ENCODE assay signal across 19 cellular contexts in genomic region chr4:37475087-37475486, GRCh38.
DNase-seq lines count a peak whose midpoint lies in the region; ATAC-seq and TF ChIP-seq lines count a peak whose summit lies in the region.
"Had no signal": no experiment of that assay in that cellular context is flagged by ENCODE, and none has a peak within 500 bp of the region (broad histone marks: within the 10 kb centered on the region; RNA-seq: fewer than 3 reads in every experiment).

No MANE protein-coding gene starts in this region.

- 41% methylated on average over 1 of the region's 1 CpG for WGBS in urinary bladder

- H3K27ac Mint-ChIP-seq in Calu3 (ENCODE audit: unreplicated experiment) = peak overlapping the region; percentile 89
- H3K27ac Mint-ChIP-seq in activated naive CD4-positive, alpha-beta T cell treated with anti-CD3 and anti-CD28 coated beads, Interleukin-2, amount 50 U/mL, for 72 hours = no peak overlapping the region
- H3K27ac Mint-ChIP-seq: CD4-positive, alpha-beta memory T cell had no signal

- H3K36me3 Mint-ChIP-seq in Calu3 (ENCODE audit: insufficient read depth, unreplicated experiment) = peaks cover 33% of the 10 kb centered on the region
- H3K36me3 Mint-ChIP-seq in activated naive CD4-positive, alpha-beta T cell treated with anti-CD3 and anti-CD28 coated beads, Interleukin-2, amount 50 U/mL, for 72 hours = no peaks in the 10 kb centered on the region
- H3K36me3 Mint-ChIP-seq: CD4-positive, alpha-beta memory T cell had no signal

- intact Hi-C loops in Calu3 (cut with micrococcal nuclease; ENCODE audit: unreplicated experiment) = no loop called here

- BruUV-seq in Calu3 (replicated peaks; lab: Mats Ljungman, UMichigan) = no TSS peak

- DNase-seq in Calu3 = peak; percentile 28
- DNase-seq in NCI-H1048 (lab: John Stamatoyannopoulos, UW) = peak; percentile 46
- DNase-seq in foreskin melanocyte = peak; percentile 12
- no peak for DNase-seq in Ammon's horn (ENCODE audit: low spot score)
- DNase-seq in NCI-H2227 treated with DMSO at 0.1 percent for 48 hours (lab: John Stamatoyannopoulos, UW) = no peak
- no peak for DNase-seq in activated naive CD4-positive, alpha-beta T cell treated with anti-CD3 and anti-CD28 coated beads, Interleukin-2, amount 50 U/mL, for 72 hours (ENCODE audit: low spot score in 2 of 2)
- DNase-seq: CD4-positive, alpha-beta memory T cell; GF-D8; Karpas-422; NCI-H1092 treated with DMSO at 0.1 percent for 48 hours; NCI-H1436 treated with DMSO at 0.1 percent for 48 hours; NCI-H1930; NCI-H226; NCI-H510A treated with DMSO at 0.1 percent for 48 hours; NCI-H774; NK-92 treated with Interleukin-12 subunit alpha and Interleukin-12 subunit beta, amount 100 ng/mL, for 24 hours; SK-N-SH had no signal

- CTCF ChIA-PET in Calu3 (lab: Charles Lee) = interaction anchor here (1.0 to 2.5 kb wide), 4 partner anchors 11 to 87 kb away, joined by 3 to 7 read pairs (median 5); no protein-coding TSS in a partner anchor

- no peak overlapping the region for H3K4me3 ChIP-seq in urinary bladder (ENCODE audit: low read depth, low read length)
- H3K4me3 ChIP-seq: BLaER1 had no signal

- ATAC-seq in activated naive CD4-positive, alpha-beta T cell treated with anti-CD3 and anti-CD28 coated beads, Interleukin-2, amount 50 U/mL, for 72 hours = no peak

- TF ChIP-seq CTCF in Calu3 (IDR thresholded peaks at IDR 0.05; ENCODE audit: unreplicated experiment) = no peak

- H3K4me3 Mint-ChIP-seq in Calu3 (ENCODE audit: low read depth, unreplicated experiment) = no peak overlapping the region
- H3K4me3 Mint-ChIP-seq: CD4-positive, alpha-beta memory T cell had no signal

- peaks cover 2% of the 10 kb centered on the region for H3K9me3 Mint-ChIP-seq in Calu3 (ENCODE audit: low read depth, unreplicated experiment)
- H3K9me3 Mint-ChIP-seq in activated naive CD4-positive, alpha-beta T cell treated with anti-CD3 and anti-CD28 coated beads, Interleukin-2, amount 50 U/mL, for 72 hours = no peaks in the 10 kb centered on the region

- no peaks in the 10 kb centered on the region for H3K4me1 ChIP-seq in urinary bladder (ENCODE audit: insufficient read depth)
- H3K4me1 ChIP-seq: BLaER1 had no signal

- H3K36me3 ChIP-seq in urinary bladder (ENCODE audit: insufficient read depth) = no peaks in the 10 kb centered on the region
- H3K36me3 ChIP-seq: BLaER1 had no signal

- peak overlapping the region; percentile 32 for H3K27ac ChIP-seq in urinary bladder (ENCODE audit: low read depth)
- H3K27ac ChIP-seq: BLaER1 had no signal

- H3K4me1 Mint-ChIP-seq in Calu3 (ENCODE audit: low read depth, unreplicated experiment) = peaks cover 73% of the 10 kb centered on the region
- H3K4me1 Mint-ChIP-seq: CD4-positive, alpha-beta memory T cell had no signal

- H3K27me3 Mint-ChIP-seq in Calu3 (ENCODE audit: unreplicated experiment) = no peaks in the 10 kb centered on the region

Comparison
In these comparisons a context has a peak if more than half of its experiments do, and no peak if none do; other contexts are left out.
1. DNase-seq: peak in Calu3 (single experiment), NCI-H1048 (single experiment) and foreskin melanocyte (single experiment); none in Ammon's horn (single experiment), NCI-H2227 treated with DMSO at 0.1 percent for 48 hours (single experiment) and activated naive CD4-positive, alpha-beta T cell treated with anti-CD3 and anti-CD28 coated beads, Interleukin-2, amount 50 U/mL, for 72 hours (0 of 2).